Comparison of ENCODE assay signal across 9 cellular contexts in the genomic region with DNA sequence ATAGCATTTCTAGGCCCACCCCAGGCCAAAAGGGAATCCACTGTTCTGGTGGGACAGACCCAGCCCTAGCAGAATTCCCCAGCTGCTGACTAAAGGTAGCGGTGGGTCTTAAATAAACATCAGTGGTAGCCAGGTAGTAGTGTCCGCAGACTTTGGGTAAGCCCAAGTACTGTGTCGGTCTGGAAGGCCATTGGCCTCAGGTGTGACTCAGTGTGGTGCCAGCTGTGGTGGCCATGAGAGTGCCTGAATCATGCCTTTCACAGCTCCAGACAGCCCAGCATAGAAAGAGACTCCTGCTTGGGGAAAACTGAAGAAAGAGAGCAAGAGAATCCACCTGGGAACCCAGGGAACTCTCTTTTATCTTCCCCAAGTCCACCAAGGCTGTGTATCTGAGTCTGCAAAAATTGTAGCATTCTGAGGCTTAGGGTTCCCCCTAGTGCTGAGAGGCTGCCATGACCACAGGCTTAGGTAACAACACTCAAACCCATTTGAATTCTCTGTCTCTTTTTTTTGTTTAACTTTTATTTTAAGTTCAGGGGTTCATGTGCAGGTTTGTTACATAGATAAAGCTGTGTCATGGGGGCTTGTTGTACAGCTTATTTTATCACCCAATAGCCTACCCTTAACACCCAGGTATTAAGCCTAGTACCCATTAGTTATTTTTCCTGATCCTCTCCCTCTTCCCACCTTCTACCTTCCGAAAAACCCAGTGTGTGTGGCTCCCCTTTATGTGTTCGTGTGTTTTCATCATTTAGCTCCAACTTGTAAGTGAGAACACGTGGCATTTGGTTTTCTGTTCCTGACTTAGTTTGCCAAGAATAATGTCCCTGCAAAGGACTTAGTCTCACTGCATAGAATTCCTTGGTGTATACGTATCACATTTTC. TPM values are rescaled to one million over a fixed set of nuclear protein-coding genes. Genes with fewer than 3 reads are reported as not detected.
DNase-seq lines count a peak whose midpoint lies in the region; ATAC-seq, FAIRE-seq and TF ChIP-seq lines count a peak whose summit lies in the region.
"Had no signal": no experiment of that assay in that cellular context is flagged by ENCODE, and none has a peak within 500 bp of the region (broad histone marks: within the 10 kb centered on the region; RNA-seq: fewer than 3 reads in every experiment).

No MANE protein-coding gene starts in this region.

- H3K9me3 Mint-ChIP-seq in activated naive CD4-positive, alpha-beta T cell treated with anti-CD3 and anti-CD28 coated beads, Interleukin-2, amount 50 U/mL, for 72 hours = no peaks in the 10 kb centered on the region

- H3K27ac Mint-ChIP-seq in activated naive CD4-positive, alpha-beta T cell treated with anti-CD3 and anti-CD28 coated beads, Interleukin-2, amount 50 U/mL, for 72 hours = no peak overlapping the region

- POLR2A ChIA-PET in RWPE1 (lab: Yijun Ruan, JAX; ENCODE audit: low non-redundant PET) = no interaction called here

- FAIRE-seq in HTR-8/SVneo (lab: Jason Lieb, UNC) = peak; percentile 9

- peak; percentile 3 for DNase-seq in DMS153 (lab: John Stamatoyannopoulos, UW)
- no peak for DNase-seq in DMS153 treated with DMSO at 0.1 percent for 48 hours (lab: John Stamatoyannopoulos, UW; ENCODE audit: unreplicated experiment)
- peak; percentile 66 for DNase-seq in HTR-8/SVneo (ENCODE audit: insufficient read length, low spot score)
- DNase-seq in RWPE1 (ENCODE audit: low spot score) = peak; percentile 34
- DNase-seq in activated naive CD4-positive, alpha-beta T cell treated with anti-CD3 and anti-CD28 coated beads, Interleukin-2, amount 50 U/mL, for 72 hours (ENCODE audit: low spot score in 2 of 2) = peak in 1 of 2 donors; percentile 54
- no peak for DNase-seq in left cardiac atrium
- DNase-seq in retina = peak; percentile 50

- H3K36me3 Mint-ChIP-seq in activated naive CD4-positive, alpha-beta T cell treated with anti-CD3 and anti-CD28 coated beads, Interleukin-2, amount 50 U/mL, for 72 hours = no peaks in the 10 kb centered on the region

- peak; percentile 70 to 73 for ATAC-seq in activated naive CD4-positive, alpha-beta T cell treated with anti-CD3 and anti-CD28 coated beads, Interleukin-2, amount 50 U/mL, for 72 hours
- ATAC-seq in left cardiac atrium (peak; percentile 63 to 80), GM21360 (IDR thresholded peaks at IDR 0.05; ENCODE audit: unreplicated experiment) (no peak)

- CTCF ChIA-PET in RWPE1 (lab: Yijun Ruan, JAX) = interaction anchor here (0.5 to 0.7 kb wide), 4 partner anchors 181 to 336 kb away, joined by 3 to 5 read pairs (median 4); no protein-coding TSS in a partner anchor

- intact Hi-C loops in left cardiac atrium (cut with DNase I) = loop anchor here in 1 of 2 donors (2.0 kb wide), 1 partner anchor 242 kb away; no protein-coding TSS in a partner anchor

- no peak for TF ChIP-seq CTCF in RWPE1 (conservative IDR thresholded peaks at IDR 0.05; ENCODE audit: low read depth)

- no peak overlapping the region for H3K27ac ChIP-seq in RWPE1
- H3K27ac ChIP-seq: BLaER1 had no signal

RNA-seq across cellular contexts. Expression of gene CD163L1, which starts 16.7 kb away (rescaled TPM):
- not detected for total RNA-seq in activated naive CD4-positive, alpha-beta T cell treated with anti-CD3 and anti-CD28 coated beads, Interleukin-2, amount 50 U/mL, for 72 hours
- 10 to 100 TPM in 1 of 2 donors, 1 to 10 TPM in 1; 6.2 to 10.5 TPM for total RNA-seq in left cardiac atrium

RNA-seq across cellular contexts. Expression of gene CD163, which starts 43.0 kb away (rescaled TPM):
- not detected for total RNA-seq in activated naive CD4-positive, alpha-beta T cell treated with anti-CD3 and anti-CD28 coated beads, Interleukin-2, amount 50 U/mL, for 72 hours
- 100 to 1,000 TPM; 186 to 270 TPM for total RNA-seq in left cardiac atrium

Comparison
In these comparisons a context has a peak if more than half of its experiments do, and no peak if none do; other contexts are left out.
1. DNase-seq: peak in DMS153 (single experiment), HTR-8/SVneo (single experiment), RWPE1 (single experiment) and retina (single experiment); none in DMS153 treated with DMSO at 0.1 percent for 48 hours (single experiment) and left cardiac atrium (single experiment).
2. RNA of gene CD163L1, which starts 16.7 kb away (total RNA-seq): 6.2 to 10.5 TPM in left cardiac atrium; not detected in activated naive CD4-positive, alpha-beta T cell treated with anti-CD3 and anti-CD28 coated beads, Interleukin-2, amount 50 U/mL, for 72 hours; every median in the first group is over 4 times any median in the second.
3. RNA of gene CD163, which starts 43.0 kb away (total RNA-seq): 186 to 270 TPM in left cardiac atrium; not detected in activated naive CD4-positive, alpha-beta T cell treated with anti-CD3 and anti-CD28 coated beads, Interleukin-2, amount 50 U/mL, for 72 hours; every median in the first group is over 100 times any median in the second.